8 cellular contexts compared by ENCODE assay signal in the genomic region with DNA sequence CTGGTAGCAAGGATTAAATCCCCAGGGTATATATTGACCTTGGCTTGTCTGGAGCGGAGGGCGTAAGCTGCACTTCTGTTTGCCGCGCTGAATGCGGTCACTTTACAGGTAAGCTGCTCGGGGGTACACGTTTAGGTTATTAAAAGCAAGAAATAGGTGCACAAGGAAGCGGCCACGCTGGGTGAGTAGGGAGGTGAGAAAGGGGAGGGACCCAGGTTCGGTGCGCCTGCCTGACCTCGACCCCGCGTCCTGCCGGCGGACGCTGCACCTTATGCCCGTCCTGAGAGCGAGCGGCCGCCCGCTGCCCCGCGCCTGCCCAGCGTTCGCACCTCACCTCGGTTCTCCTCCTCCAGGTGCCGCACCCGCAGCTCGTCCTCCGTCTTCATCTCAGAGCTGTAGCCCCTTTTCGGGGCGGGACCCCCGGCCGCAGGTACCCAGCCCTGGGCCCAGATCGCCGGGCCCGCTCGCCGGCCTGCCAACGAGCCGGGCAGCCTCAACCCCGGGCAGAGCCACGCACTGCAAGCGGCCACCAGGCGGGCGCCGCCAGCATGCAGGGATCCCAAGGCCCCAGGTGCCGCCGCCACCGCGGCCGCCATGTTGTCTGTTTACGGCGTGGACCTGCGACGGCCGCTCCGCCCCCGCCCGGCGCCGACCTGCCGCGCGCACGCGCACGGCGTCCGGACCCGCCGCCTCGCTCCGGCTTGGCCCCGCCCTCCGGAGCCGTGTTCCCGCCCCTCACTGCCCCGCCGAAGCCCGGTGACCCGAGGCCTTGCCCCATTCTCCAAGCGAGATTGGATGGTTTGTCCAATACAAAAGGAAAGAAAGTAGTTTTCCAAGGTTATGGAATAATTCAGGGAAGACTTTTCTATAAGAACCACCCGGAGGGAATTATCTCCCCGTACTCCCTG. TPM values are rescaled to one million over a fixed set of nuclear protein-coding genes. Genes with fewer than 3 reads are reported as not detected.
A peak's percentile ranks its signal among the peaks of the same experiment; 100 is the strongest.
DNase-seq lines count a peak whose midpoint lies in the region; ATAC-seq, FAIRE-seq and TF ChIP-seq lines count a peak whose summit lies in the region.

A gene with protein sequence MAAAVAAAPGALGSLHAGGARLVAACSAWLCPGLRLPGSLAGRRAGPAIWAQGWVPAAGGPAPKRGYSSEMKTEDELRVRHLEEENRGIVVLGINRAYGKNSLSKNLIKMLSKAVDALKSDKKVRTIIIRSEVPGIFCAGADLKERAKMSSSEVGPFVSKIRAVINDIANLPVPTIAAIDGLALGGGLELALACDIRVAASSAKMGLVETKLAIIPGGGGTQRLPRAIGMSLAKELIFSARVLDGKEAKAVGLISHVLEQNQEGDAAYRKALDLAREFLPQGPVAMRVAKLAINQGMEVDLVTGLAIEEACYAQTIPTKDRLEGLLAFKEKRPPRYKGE (minus strand): TSS at position 625 of the 908 bp plus-strand sequence. CDS start 29 bp downstream, at position 596.

- TF ChIP-seq CTCF in RWPE1 (conservative IDR thresholded peaks at IDR 0.05; ENCODE audit: low read depth) = no peak

- intact Hi-C loops in activated T-helper 2 cell treated with anti-CD3 and anti-CD28 coated beads, Interferon-gamma antibody, Interleukin-2, Interleukin-4, amounts not matched to agents 10 μg/mL and 5 μg/mL and 100 μg/mL, durations not matched to agents 14 hours and 24 hours and 36 hours (cut with micrococcal nuclease) = no loop called here

- H3K4me3 Mint-ChIP-seq in activated T-helper 2 cell treated with anti-CD3 and anti-CD28 coated beads, Interferon-gamma antibody, Interleukin-2, Interleukin-4, amounts not matched to agents 10 μg/mL and 5 μg/mL and 100 μg/mL, durations not matched to agents 14 hours and 24 hours and 36 hours (ENCODE audit: low read depth) = peak within 1 kb of the TSS; percentile 98
- peak within 1 kb of the TSS; percentile 89 for H3K4me3 Mint-ChIP-seq in natural killer cell treated with Interleukin-12 subunit alpha and Interleukin-12 subunit beta and Interleukin-15 and Interleukin-18, amount 100 ng/mL, for 72 hours

- H3K9me3 Mint-ChIP-seq in activated T-helper 2 cell treated with anti-CD3 and anti-CD28 coated beads, Interferon-gamma antibody, Interleukin-2, Interleukin-4, amounts not matched to agents 10 μg/mL and 5 μg/mL and 100 μg/mL, durations not matched to agents 14 hours and 24 hours and 36 hours = peaks cover 7% of the 10 kb centered on the region
- no peaks in the 10 kb centered on the region for H3K9me3 Mint-ChIP-seq in natural killer cell treated with Interleukin-12 subunit alpha and Interleukin-12 subunit beta and Interleukin-15 and Interleukin-18, amount 100 ng/mL, for 72 hours

- peaks cover 49% of the 10 kb centered on the region for H3K4me1 Mint-ChIP-seq in activated T-helper 2 cell treated with anti-CD3 and anti-CD28 coated beads, Interferon-gamma antibody, Interleukin-2, Interleukin-4, amounts not matched to agents 10 μg/mL and 5 μg/mL and 100 μg/mL, durations not matched to agents 14 hours and 24 hours and 36 hours (ENCODE audit: low read depth)
- H3K4me1 Mint-ChIP-seq in natural killer cell treated with Interleukin-12 subunit alpha and Interleukin-12 subunit beta and Interleukin-15 and Interleukin-18, amount 100 ng/mL, for 72 hours (ENCODE audit: low read depth in 2 of 2) = peaks cover 48 to 49% of the 10 kb centered on the region in 2 donors

- DNase-seq in DMS153 (lab: John Stamatoyannopoulos, UW) (peak; percentile 38), HTR-8/SVneo (ENCODE audit: insufficient read length, low spot score) (peak; percentile 84), RWPE1 (ENCODE audit: low spot score) (peak; percentile 99), fibroblast of peridontal ligament (ENCODE audit: extremely low read depth) (peak; percentile 69)
- peak; percentile 84 for DNase-seq in activated T-helper 2 cell treated with anti-CD3 and anti-CD28 coated beads, Interferon-gamma antibody, Interleukin-2, Interleukin-4, amounts not matched to agents 10 μg/mL and 5 μg/mL and 100 μg/mL, durations not matched to agents 14 hours and 24 hours and 36 hours (ENCODE audit: low spot score)
- DNase-seq in natural killer cell treated with Interleukin-12 subunit alpha and Interleukin-12 subunit beta and Interleukin-15 and Interleukin-18, amount 100 ng/mL, for 72 hours (ENCODE audit: low spot score) = peak; percentile 93
- DNase-seq in stimulated activated naive CD4-positive, alpha-beta T cell treated with Interleukin-2 at 50 U/mL for 16 hours (lab: John Stamatoyannopoulos, UW) = peak; percentile 83

- peak within 1 kb of the TSS; percentile 99 for H3K27ac Mint-ChIP-seq in activated T-helper 2 cell treated with anti-CD3 and anti-CD28 coated beads, Interferon-gamma antibody, Interleukin-2, Interleukin-4, amounts not matched to agents 10 μg/mL and 5 μg/mL and 100 μg/mL, durations not matched to agents 14 hours and 24 hours and 36 hours
- peak within 1 kb of the TSS; percentile 80 to 92 for H3K27ac Mint-ChIP-seq in natural killer cell treated with Interleukin-12 subunit alpha and Interleukin-12 subunit beta and Interleukin-15 and Interleukin-18, amount 100 ng/mL, for 72 hours

- no peaks in the 10 kb centered on the region for H3K27me3 Mint-ChIP-seq in activated T-helper 2 cell treated with anti-CD3 and anti-CD28 coated beads, Interferon-gamma antibody, Interleukin-2, Interleukin-4, amounts not matched to agents 10 μg/mL and 5 μg/mL and 100 μg/mL, durations not matched to agents 14 hours and 24 hours and 36 hours (ENCODE audit: low read depth)
- H3K27me3 Mint-ChIP-seq in natural killer cell treated with Interleukin-12 subunit alpha and Interleukin-12 subunit beta and Interleukin-15 and Interleukin-18, amount 100 ng/mL, for 72 hours = no peaks in the 10 kb centered on the region

- peak; percentile 58 for FAIRE-seq in HTR-8/SVneo (lab: Jason Lieb, UNC)

- CTCF ChIA-PET in RWPE1 (lab: Yijun Ruan, JAX) = interaction anchor here (0.6 to 1.0 kb wide), 5 partner anchors 27 to 446 kb away, joined by 3 to 4 read pairs (median 3); no protein-coding TSS in a partner anchor

- ATAC-seq in GM21367 (IDR thresholded peaks at IDR 0.05; ENCODE audit: unreplicated experiment) = peak; percentile 76
- ATAC-seq in natural killer cell treated with Interleukin-12 subunit alpha and Interleukin-12 subunit beta and Interleukin-15 and Interleukin-18, amount 100 ng/mL, for 72 hours = peak; percentile 92 to 97

- POLR2A ChIA-PET in RWPE1 (lab: Yijun Ruan, JAX; ENCODE audit: low non-redundant PET) = interaction anchor here (1.0 kb wide), 1 partner anchor 63 kb away, joined by 4 read pairs; no protein-coding TSS in a partner anchor

- peak within 1 kb of the TSS; percentile 77 for H3K27ac ChIP-seq in RWPE1

- peaks cover 47% of the 10 kb centered on the region for H3K36me3 Mint-ChIP-seq in activated T-helper 2 cell treated with anti-CD3 and anti-CD28 coated beads, Interferon-gamma antibody, Interleukin-2, Interleukin-4, amounts not matched to agents 10 μg/mL and 5 μg/mL and 100 μg/mL, durations not matched to agents 14 hours and 24 hours and 36 hours (ENCODE audit: low read depth)
- H3K36me3 Mint-ChIP-seq in natural killer cell treated with Interleukin-12 subunit alpha and Interleukin-12 subunit beta and Interleukin-15 and Interleukin-18, amount 100 ng/mL, for 72 hours = peaks cover 5% of the 10 kb centered on the region

RNA-seq across cellular contexts. Expression of the gene that starts here (rescaled TPM):
- total RNA-seq in activated T-helper 2 cell treated with anti-CD3 and anti-CD28 coated beads, Interferon-gamma antibody, Interleukin-2, Interleukin-4, amounts not matched to agents 10 μg/mL and 5 μg/mL and 100 μg/mL, durations not matched to agents 14 hours and 24 hours and 36 hours = 58.2 and 62.6 TPM in 2 replicates
- 10 to 100 TPM; 19.4 to 25.2 TPM for total RNA-seq in natural killer cell treated with Interleukin-12 subunit alpha and Interleukin-12 subunit beta and Interleukin-15 and Interleukin-18, amount 100 ng/mL, for 72 hours

Comparison
In these comparisons a context has a peak if more than half of its experiments do, and no peak if none do; other contexts are left out.
1. Peak in every context shown above with its lines: DNase-seq, ATAC-seq and H3K27ac ChIP-seq.
2. DNase-seq: peak in every context shown above with its lines; median percentile 99 in RWPE1; 93 in natural killer cell treated with Interleukin-12 subunit alpha and Interleukin-12 subunit beta and Interleukin-15 and Interleukin-18, amount 100 ng/mL, for 72 hours; 84 in HTR-8/SVneo; 84 in activated T-helper 2 cell treated with anti-CD3 and anti-CD28 coated beads, Interferon-gamma antibody, Interleukin-2, Interleukin-4, amounts not matched to agents 10 μg/mL and 5 μg/mL and 100 μg/mL, durations not matched to agents 14 hours and 24 hours and 36 hours; 83 in stimulated activated naive CD4-positive, alpha-beta T cell treated with Interleukin-2 at 50 U/mL for 16 hours; 69 in fibroblast of peridontal ligament; 38 in DMS153.